8 cellular contexts compared by ENCODE assay signal in genomic region chr2:15939854-15940660, GRCh38. TPM values are rescaled to one million over a fixed set of nuclear protein-coding genes. Genes with fewer than 3 reads are reported as not detected.
DNase-seq lines count a peak whose midpoint lies in the region; ATAC-seq and TF ChIP-seq lines count a peak whose summit lies in the region.

MYCN (plus strand) TSS chr2:15940550; CDS start chr2:15942065, 1,515 bp downstream.

- peak in 1 of 3 donors; percentile 27 for TF ChIP-seq CTCF in ovary (IDR thresholded peaks at IDR 0.05)

- ATAC-seq in HG03097 (IDR thresholded peaks at IDR 0.05; ENCODE audit: low FRiP score, unreplicated experiment) (peak; percentile 73), left ventricle myocardium superior (peak; percentile 47)

- no peaks in the 10 kb centered on the region for H3K9me3 ChIP-seq in ovary

- DNase-seq in GM04504 (ENCODE audit: low read depth): peak; percentile 3
- peak; percentile 20 for DNase-seq in NCI-H774 (lab: John Stamatoyannopoulos, UW)
- peak; percentile 15 for DNase-seq in amniotic epithelial cell (ENCODE audit: low read depth)
- DNase-seq in left ventricle myocardium superior: peak; percentile 53
- DNase-seq in ovary: peak; percentile 52 to 72 (median 56)
- DNase-seq in AG20443 (ENCODE audit: low spot score): no peak
- DNase-seq in NOMO-1 treated with DMSO at 0.1 percent for 48 hours (lab: John Stamatoyannopoulos, UW; ENCODE audit: unreplicated experiment): no peak

- H3K27me3 ChIP-seq in ovary: no peaks in the 10 kb centered on the region

- H3K27ac ChIP-seq in ovary: no peak within 1 kb of the TSS

- intact Hi-C loops in left ventricle myocardium superior (cut with micrococcal nuclease): loop anchor here (10.0 kb wide), 3 partner anchors 305 to 555 kb away; no protein-coding TSS in a partner anchor
- intact Hi-C loops in ovary (cut with DNase I): loop anchor here in 2 of 4 donors (2.0 to 10.0 kb wide), 5 partner anchors 303 to 817 kb away; no protein-coding TSS in a partner anchor

- TF ChIP-seq EP300 in ovary (IDR thresholded peaks at IDR 0.05): no peak

- peak within 1 kb of the TSS; percentile 44 for H3K4me3 ChIP-seq in ovary

- no peak for TF ChIP-seq POLR2A in ovary (IDR thresholded peaks at IDR 0.05)

- no peaks in the 10 kb centered on the region for H3K4me1 ChIP-seq in ovary (ENCODE audit: insufficient read depth)

- no peaks in the 10 kb centered on the region for H3K36me3 ChIP-seq in ovary

- WGBS in ovary, 3 donors: 0 to 1% (median 0%) methylated on average over 47 of the region's 47 CpGs

RNA-seq across cellular contexts. Expression of gene MYCN, which starts in this region (rescaled TPM):
- total RNA-seq in left ventricle myocardium superior (0.45 TPM), ovary (1 to 10 TPM; 1.2 to 7.0 (median 2.1) TPM)
- polyA plus RNA-seq in ovary: 1 to 10 TPM; 2.7 to 3.8 TPM

Comparison
In these comparisons a context has a peak if more than half of its experiments do, and no peak if none do; other contexts are left out.
1. Peak in DNase-seq and ATAC-seq in left ventricle myocardium superior; RNA of the gene not detected or under 1 TPM.
2. DNase-seq: peak in GM04504 (single experiment), NCI-H774 (single experiment), amniotic epithelial cell (single experiment) and ovary (5 of 5); none in AG20443 (single experiment) and NOMO-1 treated with DMSO at 0.1 percent for 48 hours (single experiment).